15 cellular contexts compared by ENCODE assay signal in the genomic region with DNA sequence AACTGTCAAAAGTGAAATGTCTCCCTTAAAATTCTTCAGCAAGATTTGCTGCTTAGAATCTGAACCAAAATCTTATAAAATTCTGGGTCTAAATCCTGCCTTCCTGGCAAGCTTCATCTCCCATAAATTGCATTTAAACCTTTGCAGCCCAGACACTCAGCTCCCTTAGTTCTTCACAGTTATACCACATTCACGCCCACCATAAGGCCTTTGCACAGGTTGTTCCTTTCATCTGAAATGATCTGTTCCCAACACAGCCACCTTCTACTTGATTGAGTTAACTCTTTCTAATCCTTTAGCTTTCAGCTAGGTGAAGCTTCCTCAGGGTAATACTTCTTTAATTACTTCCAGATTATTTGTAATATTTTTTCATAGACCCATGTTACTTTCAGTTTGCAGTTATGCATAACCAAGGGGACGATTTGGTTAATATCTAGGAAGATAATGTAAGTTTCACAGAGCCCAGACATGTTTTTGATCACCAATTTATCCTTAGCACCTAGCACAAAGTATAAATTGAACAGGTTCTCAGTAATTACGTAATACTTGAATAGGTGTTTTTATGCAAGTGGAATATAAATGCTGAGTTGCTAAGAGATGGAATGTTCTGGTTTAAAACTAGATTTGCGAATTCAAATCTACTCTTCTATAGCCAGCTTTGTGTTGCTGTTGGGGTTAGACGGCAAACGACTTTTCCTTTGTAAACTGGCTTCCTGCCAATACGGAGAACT.
DNase-seq lines count a peak whose midpoint lies in the region; ATAC-seq, FAIRE-seq and TF ChIP-seq lines count a peak whose summit lies in the region.
"Had no signal": no experiment of that assay in that cellular context is flagged by ENCODE, and none has a peak within 500 bp of the region (broad histone marks: within the 10 kb centered on the region; RNA-seq: fewer than 3 reads in every experiment).

No MANE protein-coding gene starts in this region.

- WGBS in mammary epithelial cell (ENCODE audit: low coverage, missing lambda C conversion rate), result 20% methylated on average over 7 of the region's 7 CpGs

- ATAC-seq in HG03039 (IDR thresholded peaks at IDR 0.05; ENCODE audit: unreplicated experiment), result no peak
- ATAC-seq: CD8-positive, alpha-beta T cell; HCT116 had no signal

- no peaks in the 10 kb centered on the region for H3K79me2 ChIP-seq in ACC112 (ENCODE audit: control insufficient read depth, insufficient read depth, low read length, unreplicated experiment)
- no peaks in the 10 kb centered on the region for H3K79me2 ChIP-seq in endothelial cell of umbilical vein (ENCODE audit: control insufficient read depth, insufficient read depth, low read length)
- H3K79me2 ChIP-seq in mammary epithelial cell (ENCODE audit: insufficient read depth, low read length), result no peaks in the 10 kb centered on the region
- H3K79me2 ChIP-seq in PC-9 (ENCODE audit: low read depth), result no peaks in the 10 kb centered on the region

- H3K9me3 ChIP-seq in endothelial cell of umbilical vein (replicated peaks; ENCODE audit: control insufficient read depth, insufficient read depth, low read length) (no peaks in the 10 kb centered on the region), mammary epithelial cell (replicated peaks; ENCODE audit: insufficient read depth, low read length) (no peaks in the 10 kb centered on the region), PC-9 (ENCODE audit: insufficient read depth, low read depth) (no peaks in the 10 kb centered on the region)
- H3K9me3 ChIP-seq: Caco-2 had no signal

- H3K36me3 ChIP-seq in ACC112 (ENCODE audit: insufficient read depth, low read length), result no peaks in the 10 kb centered on the region
- H3K36me3 ChIP-seq in endothelial cell of umbilical vein (ENCODE audit: control insufficient read depth in 2 of 2, extremely low read depth in 1 of 2, insufficient read depth in 2 of 2, low read length in 2 of 2), result no peaks in the 10 kb centered on the region
- no peaks in the 10 kb centered on the region for H3K36me3 ChIP-seq in mammary epithelial cell (ENCODE audit: insufficient read depth, low read length)
- H3K36me3 ChIP-seq in PC-9 (ENCODE audit: low read depth), result no peaks in the 10 kb centered on the region

- no peak for TF ChIP-seq CTCF in GM20000 (IDR thresholded peaks at IDR 0.05; ENCODE audit: extremely low read depth, missing control alignments)
- no peak for TF ChIP-seq CTCF in endothelial cell of umbilical vein (IDR thresholded peaks at IDR 0.05; ENCODE audit: extremely low read depth in 1 of 2, insufficient read depth in 1 of 2, low read depth in 1 of 2, low read length in 2 of 2)
- no peak for TF ChIP-seq CTCF in mammary epithelial cell (conservative IDR thresholded peaks at IDR 0.05 in 1 of 2, IDR thresholded peaks at IDR 0.05 in 1 of 2; ENCODE audit: extremely low read depth in 1 of 2, insufficient read depth in 1 of 2, low read depth in 1 of 2, low read length in 2 of 2)
- TF ChIP-seq CTCF in PC-9 (conservative IDR thresholded peaks at IDR 0.05), result no peak

- H4K20me1 ChIP-seq in endothelial cell of umbilical vein (replicated peaks; ENCODE audit: control insufficient read depth, extremely low read depth, insufficient read depth, low read length), result no peaks in the 10 kb centered on the region
- no peaks in the 10 kb centered on the region for H4K20me1 ChIP-seq in mammary epithelial cell (ENCODE audit: insufficient read depth, low read length)
- H4K20me1 ChIP-seq in PC-9 (ENCODE audit: insufficient read depth), result no peaks in the 10 kb centered on the region

- no peaks in the 10 kb centered on the region for H3K9me1 ChIP-seq in endothelial cell of umbilical vein (replicated peaks; ENCODE audit: control insufficient read depth, extremely low read depth, insufficient read depth, low read length)

- CTCF ChIA-PET in endothelial cell of umbilical vein (lab: Charles Lee) (interaction anchor here (0.9 to 1.1 kb wide), 2 partner anchors 12 to 1355 kb away, joined by 3 to 4 read pairs; no protein-coding TSS in a partner anchor), mammary epithelial cell (lab: Charles Lee; ENCODE audit: low non-redundant PET) (no interaction called here), PC-9 (lab: Charles Lee) (no interaction called here)

- no peak for TF ChIP-seq POLR2A in endothelial cell of umbilical vein (IDR thresholded peaks at IDR 0.05; ENCODE audit: low read depth, low read length)

- POLR2A ChIA-PET in endothelial cell of umbilical vein (lab: Charles Lee), result no interaction called here
- POLR2A ChIA-PET in PC-9 (lab: Charles Lee; ENCODE audit: unreplicated experiment), result no interaction called here

- BruUV-seq in endothelial cell of umbilical vein (replicated peaks; lab: Mats Ljungman, UMichigan) (no TSS peak), mammary epithelial cell (replicated peaks; lab: Mats Ljungman, UMichigan) (no TSS peak), PC-9 (replicated peaks; lab: Mats Ljungman, UMichigan) (no TSS peak)

- no peaks in the 10 kb centered on the region for H3K9me2 ChIP-seq in PC-9 (ENCODE audit: insufficient read depth)

- intact Hi-C loops in endothelial cell of umbilical vein (cut with micrococcal nuclease), result no loop called here
- intact Hi-C loops in mammary epithelial cell (cut with micrococcal nuclease), result no loop called here
- intact Hi-C loops in PC-9 (cut with micrococcal nuclease; ENCODE audit: unreplicated experiment), result no loop called here

- H3K27ac ChIP-seq in ACC112 (ENCODE audit: low read depth, low read length), result no peak overlapping the region
- H3K27ac ChIP-seq in endothelial cell of umbilical vein (ENCODE audit: insufficient read depth, low read depth, low read length), result no peak overlapping the region
- H3K27ac ChIP-seq in mammary epithelial cell (ENCODE audit: insufficient read depth, low read depth, low read length), result no peak overlapping the region
- H3K27ac ChIP-seq in PC-9, result no peak overlapping the region
- H3K27ac ChIP-seq: GM23248 had no signal

- no peaks in the 10 kb centered on the region for H3K27me3 ChIP-seq in ACC112 (ENCODE audit: insufficient read depth, low read length)
- H3K27me3 ChIP-seq in endothelial cell of umbilical vein (ENCODE audit: control insufficient read depth in 2 of 2, insufficient read depth in 2 of 2, low read length in 2 of 2), result no peaks in the 10 kb centered on the region
- H3K27me3 ChIP-seq in mammary epithelial cell (ENCODE audit: insufficient read depth, low read length), result no peaks in the 10 kb centered on the region
- no peaks in the 10 kb centered on the region for H3K27me3 ChIP-seq in PC-9 (ENCODE audit: insufficient read depth, low read depth)

- H3K9ac ChIP-seq in endothelial cell of umbilical vein (replicated peaks; ENCODE audit: extremely low read depth, insufficient read depth, low read length), result no peak overlapping the region
- no peak overlapping the region for H3K9ac ChIP-seq in mammary epithelial cell (ENCODE audit: insufficient read depth, low read length)
- H3K9ac ChIP-seq: GM23248 had no signal

- in situ Hi-C loops in mammary epithelial cell (cut with MboI; ENCODE audit: low sequenced_read_pairs in 2 of 2), result no loop called here

- no peaks in the 10 kb centered on the region for H3F3A ChIP-seq in PC-9 (ENCODE audit: insufficient read depth, low read depth)

- peak; percentile 3 for DNase-seq in GM20000 (ENCODE audit: low spot score)
- DNase-seq in endothelial cell of umbilical vein (ENCODE audit: low read depth, low spot score), result peak; percentile 63
- peak; percentile 4 for DNase-seq in putamen (ENCODE audit: low spot score)
- no peak for DNase-seq in mammary epithelial cell
- DNase-seq in PC-9, result no peak
- DNase-seq: Caco-2; CD8-positive, alpha-beta T cell; GF-D8; GM23248 had no signal

- FAIRE-seq in endothelial cell of umbilical vein (lab: Jason Lieb, UNC), result no peak
- FAIRE-seq: A204.1, GM19239, H54 had no signal

- peak overlapping the region; percentile 50 for H3K4me2 ChIP-seq in endothelial cell of umbilical vein (ENCODE audit: insufficient read depth, low read length)
- no peak overlapping the region for H3K4me2 ChIP-seq in mammary epithelial cell (ENCODE audit: insufficient read depth, low read depth, low read length)
- H3K4me2 ChIP-seq in PC-9, result no peak overlapping the region

- H3K4me1 ChIP-seq in ACC112 (ENCODE audit: control insufficient read depth, insufficient read depth, low read length, unreplicated experiment) (no peaks in the 10 kb centered on the region), endothelial cell of umbilical vein (ENCODE audit: control insufficient read depth, extremely low read depth, insufficient read depth, low read length) (no peaks in the 10 kb centered on the region), mammary epithelial cell (ENCODE audit: insufficient read depth, low read length) (no peaks in the 10 kb centered on the region), PC-9 (replicated peaks; ENCODE audit: insufficient read depth) (no peaks in the 10 kb centered on the region)
- H3K4me1 ChIP-seq: Caco-2 had no signal

- dilution Hi-C loops in endothelial cell of umbilical vein (cut with MboI; ENCODE audit: extremely low pct_ligation_motif_present, low sequenced_read_pairs), result no loop called here
- dilution Hi-C loops in mammary epithelial cell (cut with HindIII; ENCODE audit: low sequenced_read_pairs), result no loop called here

- peak overlapping the region; percentile 28 for H3K4me3 ChIP-seq in ACC112 (ENCODE audit: low read depth, low read length)
- H3K4me3 ChIP-seq in endothelial cell of umbilical vein (replicated peaks in 1 of 3; ENCODE audit: insufficient read depth in 1 of 3, low read depth in 1 of 3, low read length in 3 of 3), result no peak overlapping the region
- H3K4me3 ChIP-seq in mammary epithelial cell (replicated peaks in 1 of 3; ENCODE audit: insufficient read depth in 1 of 3, low read depth in 2 of 3, low read length in 3 of 3), result no peak overlapping the region
- H3K4me3 ChIP-seq in PC-9, result no peak overlapping the region
- H3K4me3 ChIP-seq: GM23248 had no signal

- H2AFZ ChIP-seq in ACC112 (ENCODE audit: low read length, unreplicated experiment) (no peak overlapping the region), endothelial cell of umbilical vein (ENCODE audit: low read depth, low read length) (peak overlapping the region; percentile 6), mammary epithelial cell (ENCODE audit: low read depth, low read length) (no peak overlapping the region), PC-9 (no peak overlapping the region)
- H2AFZ ChIP-seq: GM23248 had no signal

TF ChIP-seq in endothelial cell of umbilical vein, 7 proteins besides CTCF, POLR2A, EP300 and RAD21 (continues in another document):
- TF ChIP-seq FOS (IDR thresholded peaks at IDR 0.05; ENCODE audit: borderline replicate concordance, insufficient read depth, low read length) (no peak), EZH2 (IDR thresholded peaks at IDR 0.05; ENCODE audit: borderline replicate concordance, low read depth, low read length, severe bottlenecking) (no peak), GATA2 (IDR thresholded peaks at IDR 0.05; ENCODE audit: insufficient read depth, insufficient read length, low read depth, low read length) (no peak), MYC (IDR thresholded peaks at IDR 0.05; ENCODE audit: low read depth, low read length) (no peak), POLR2AphosphoS5 (IDR thresholded peaks at IDR 0.05; ENCODE audit: insufficient read depth, low read depth, low read length) (no peak)
- TF ChIP-seq, protein P1, sequence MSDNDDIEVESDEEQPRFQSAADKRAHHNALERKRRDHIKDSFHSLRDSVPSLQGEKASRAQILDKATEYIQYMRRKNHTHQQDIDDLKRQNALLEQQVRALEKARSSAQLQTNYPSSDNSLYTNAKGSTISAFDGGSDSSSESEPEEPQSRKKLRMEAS (IDR thresholded peaks at IDR 0.05; ENCODE audit: insufficient read depth, insufficient read length), result no peak

Comparison
In these comparisons a context has a peak if more than half of its experiments do, and no peak if none do; other contexts are left out.
1. DNase-seq: peak in GM20000 (single experiment), endothelial cell of umbilical vein (single experiment) and putamen (single experiment); none in mammary epithelial cell (single experiment) and PC-9 (0 of 2).